Comparison of ENCODE assay signal across 1 cellular context in the genomic region with DNA sequence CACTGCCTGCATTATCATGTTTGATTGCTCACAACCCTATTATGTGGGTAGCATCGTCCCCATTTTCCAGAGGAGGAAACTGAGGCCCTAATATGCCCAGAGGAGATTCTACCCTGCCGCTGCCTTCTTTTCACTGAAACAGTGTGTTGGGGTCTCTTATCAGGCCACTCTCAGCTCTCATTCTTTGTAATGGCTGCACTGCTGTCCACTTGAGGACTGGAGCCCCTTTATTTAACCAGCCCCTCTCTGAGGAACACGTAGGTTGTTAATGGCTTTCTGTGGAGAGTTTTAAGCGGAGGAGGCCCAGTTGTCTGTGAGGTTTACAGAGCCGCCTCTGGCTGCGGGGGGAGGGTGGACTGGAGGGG.
TF ChIP-seq lines count a peak whose summit lies in the region.

No MANE protein-coding gene starts in this region.

TF ChIP-seq in K562, 482 proteins besides CTCF, POLR2A, EP300 and RAD21 (continued from another document and continues in another):
- TF ChIP-seq REST (CRISPR knock-in tag; IDR thresholded peaks at IDR 0.05; ENCODE audit: low read depth), result peak; percentile 53; the same call in 1 of the 2 replicates
- TF ChIP-seq ELK3 (CRISPR knock-in tag; IDR thresholded peaks at IDR 0.05), result no peak
- no peak for TF ChIP-seq CREBBP (IDR thresholded peaks at IDR 0.05; ENCODE audit: low read depth, low read length)
- no peak for TF ChIP-seq ZFP36 (IDR thresholded peaks at IDR 0.05; ENCODE audit: low read depth, low read length, partially characterized antibody)
- 0 out of 2 replicates have a peak, but pooled peaks have one; percentile 44 for TF ChIP-seq PTBP1 (IDR thresholded peaks at IDR 0.05; ENCODE audit: low read depth, low read length)
- no peak for TF ChIP-seq SNIP1 (IDR thresholded peaks at IDR 0.05; ENCODE audit: low read depth)
- TF ChIP-seq TCFL5 (CRISPR knock-in tag; conservative IDR thresholded peaks at IDR 0.05), result 0 out of 2 replicates have a peak, but pooled peaks have one; percentile 40
- TF ChIP-seq TOE1 (IDR thresholded peaks at IDR 0.05; ENCODE audit: borderline replicate concordance), result no peak
- TF ChIP-seq TOE1 (CRISPR knock-in tag; IDR thresholded peaks at IDR 0.05; ENCODE audit: borderline replicate concordance, low read depth), result no peak
- no peak for TF ChIP-seq AFF1 (IDR thresholded peaks at IDR 0.05; ENCODE audit: low read depth in 1 of 2, partially characterized antibody in 2 of 2)
- no peak for TF ChIP-seq SREBF2 (CRISPR knock-in tag; IDR thresholded peaks at IDR 0.05)
- no peak for TF ChIP-seq SNRNP70 (optimal IDR thresholded peaks at IDR 0.05; ENCODE audit: low read depth, low read length)
- TF ChIP-seq LARP7 (IDR thresholded peaks at IDR 0.05), result no peak
- TF ChIP-seq ZFP1 (CRISPR knock-in tag; IDR thresholded peaks at IDR 0.05), result 0 out of 2 replicates have a peak, but pooled peaks have one; percentile 30
- TF ChIP-seq, protein P1, sequence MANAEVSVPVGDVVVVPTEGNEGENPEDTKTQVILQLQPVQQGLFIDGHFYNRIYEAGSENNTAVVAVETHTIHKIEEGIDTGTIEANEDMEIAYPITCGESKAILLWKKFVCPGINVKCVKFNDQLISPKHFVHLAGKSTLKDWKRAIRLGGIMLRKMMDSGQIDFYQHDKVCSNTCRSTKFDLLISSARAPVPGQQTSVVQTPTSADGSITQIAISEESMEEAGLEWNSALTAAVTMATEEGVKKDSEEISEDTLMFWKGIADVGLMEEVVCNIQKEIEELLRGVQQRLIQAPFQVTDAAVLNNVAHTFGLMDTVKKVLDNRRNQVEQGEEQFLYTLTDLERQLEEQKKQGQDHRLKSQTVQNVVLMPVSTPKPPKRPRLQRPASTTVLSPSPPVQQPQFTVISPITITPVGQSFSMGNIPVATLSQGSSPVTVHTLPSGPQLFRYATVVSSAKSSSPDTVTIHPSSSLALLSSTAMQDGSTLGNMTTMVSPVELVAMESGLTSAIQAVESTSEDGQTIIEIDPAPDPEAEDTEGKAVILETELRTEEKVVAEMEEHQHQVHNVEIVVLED (CRISPR knock-in tag; IDR thresholded peaks at IDR 0.05), result 0 out of 2 replicates have a peak, but pooled peaks have one; percentile 38
- no peak for TF ChIP-seq ZBTB7A (IDR thresholded peaks at IDR 0.05; ENCODE audit: borderline replicate concordance, control insufficient read depth, low read depth, low read length)
- TF ChIP-seq, protein P2, sequence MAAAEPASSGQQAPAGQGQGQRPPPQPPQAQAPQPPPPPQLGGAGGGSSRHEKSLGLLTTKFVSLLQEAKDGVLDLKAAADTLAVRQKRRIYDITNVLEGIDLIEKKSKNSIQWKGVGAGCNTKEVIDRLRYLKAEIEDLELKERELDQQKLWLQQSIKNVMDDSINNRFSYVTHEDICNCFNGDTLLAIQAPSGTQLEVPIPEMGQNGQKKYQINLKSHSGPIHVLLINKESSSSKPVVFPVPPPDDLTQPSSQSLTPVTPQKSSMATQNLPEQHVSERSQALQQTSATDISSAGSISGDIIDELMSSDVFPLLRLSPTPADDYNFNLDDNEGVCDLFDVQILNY (CRISPR knock-in tag; IDR thresholded peaks at IDR 0.05), result no peak
- peak; percentile 82 for TF ChIP-seq ADNP (tag; IDR thresholded peaks at IDR 0.05)
- no peak for TF ChIP-seq POLR2H (tag; IDR thresholded peaks at IDR 0.05; ENCODE audit: low read depth)
- TF ChIP-seq ZNF174 (CRISPR knock-in tag; IDR thresholded peaks at IDR 0.05), result no peak; the same call in 1 of the 2 replicates
- TF ChIP-seq ZBTB43 (CRISPR knock-in tag; IDR thresholded peaks at IDR 0.05), result no peak
- TF ChIP-seq NR1H2 (CRISPR knock-in tag; IDR thresholded peaks at IDR 0.05), result no peak
- TF ChIP-seq RNF2 (IDR thresholded peaks at IDR 0.05), result no peak
- no peak for TF ChIP-seq PML (IDR thresholded peaks at IDR 0.05; ENCODE audit: low read length)
- TF ChIP-seq BCOR (IDR thresholded peaks at IDR 0.05), result peak; percentile 93
- 0 out of 2 replicates have a peak, but pooled peaks have one; percentile 31 for TF ChIP-seq ZBTB12 (CRISPR knock-in tag; IDR thresholded peaks at IDR 0.05)
- no peak for TF ChIP-seq NR2C2 (CRISPR knock-in tag; IDR thresholded peaks at IDR 0.05)
- no peak; the same call in 1 of the 2 replicates for TF ChIP-seq NR2C2 (tag; IDR thresholded peaks at IDR 0.05)
- no peak for TF ChIP-seq ZNF274 (IDR thresholded peaks at IDR 0.05; ENCODE audit: borderline replicate concordance, low read depth, low read length)
- TF ChIP-seq, protein P3, sequence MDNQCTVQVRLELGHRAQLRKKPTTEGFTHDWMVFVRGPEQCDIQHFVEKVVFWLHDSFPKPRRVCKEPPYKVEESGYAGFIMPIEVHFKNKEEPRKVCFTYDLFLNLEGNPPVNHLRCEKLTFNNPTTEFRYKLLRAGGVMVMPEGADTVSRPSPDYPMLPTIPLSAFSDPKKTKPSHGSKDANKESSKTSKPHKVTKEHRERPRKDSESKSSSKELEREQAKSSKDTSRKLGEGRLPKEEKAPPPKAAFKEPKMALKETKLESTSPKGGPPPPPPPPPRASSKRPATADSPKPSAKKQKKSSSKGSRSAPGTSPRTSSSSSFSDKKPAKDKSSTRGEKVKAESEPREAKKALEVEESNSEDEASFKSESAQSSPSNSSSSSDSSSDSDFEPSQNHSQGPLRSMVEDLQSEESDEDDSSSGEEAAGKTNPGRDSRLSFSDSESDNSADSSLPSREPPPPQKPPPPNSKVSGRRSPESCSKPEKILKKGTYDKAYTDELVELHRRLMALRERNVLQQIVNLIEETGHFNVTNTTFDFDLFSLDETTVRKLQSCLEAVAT (IDR thresholded peaks at IDR 0.05), result no peak
- no peak for TF ChIP-seq EHMT2 (IDR thresholded peaks at IDR 0.05)
- TF ChIP-seq CBFB (CRISPR knock-in tag; IDR thresholded peaks at IDR 0.05), result no peak
- TF ChIP-seq RREB1 (CRISPR knock-in tag; IDR thresholded peaks at IDR 0.05), result no peak
- TF ChIP-seq, protein P4, sequence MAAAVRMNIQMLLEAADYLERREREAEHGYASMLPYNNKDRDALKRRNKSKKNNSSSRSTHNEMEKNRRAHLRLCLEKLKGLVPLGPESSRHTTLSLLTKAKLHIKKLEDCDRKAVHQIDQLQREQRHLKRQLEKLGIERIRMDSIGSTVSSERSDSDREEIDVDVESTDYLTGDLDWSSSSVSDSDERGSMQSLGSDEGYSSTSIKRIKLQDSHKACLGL (CRISPR knock-in tag; IDR thresholded peaks at IDR 0.05; ENCODE audit: borderline replicate concordance, poor library complexity, severe bottlenecking), result no peak
